ENCODE assay signal across 1 cellular context in genomic region chr4:7909966-7910720, GRCh38.
TF ChIP-seq lines count a peak whose summit lies in the region.

No MANE protein-coding gene starts in this region.

TF ChIP-seq in WTC11, 78 proteins besides CTCF, POLR2A, EP300 and RAD21 (continued from another document):
- TF ChIP-seq E2F1 (CRISPR knock-in tag; IDR thresholded peaks at IDR 0.05) (no peak), SOX15 (CRISPR knock-in tag; IDR thresholded peaks at IDR 0.05) (no peak), ZNF281 (CRISPR knock-in tag; IDR thresholded peaks at IDR 0.05) (no peak), NR3C1 (CRISPR knock-in tag; conservative IDR thresholded peaks at IDR 0.05; ENCODE audit: low read depth) (no peak), NFYB (CRISPR knock-in tag; conservative IDR thresholded peaks at IDR 0.05; ENCODE audit: low read depth) (no peak)
